29 cellular contexts compared by ENCODE assay signal in genomic region chr13:92613921-92614320, GRCh38.
DNase-seq lines count a peak whose midpoint lies in the region; ATAC-seq, FAIRE-seq and TF ChIP-seq lines count a peak whose summit lies in the region.
"Had no signal": no experiment of that assay in that cellular context is flagged by ENCODE, and none has a peak within 500 bp of the region (broad histone marks: within the 10 kb centered on the region; RNA-seq: fewer than 3 reads in every experiment).

No MANE protein-coding gene starts in this region.

- no peak overlapping the region for H3K14ac ChIP-seq in neuronal stem cell (ENCODE audit: low read length)

- no peak overlapping the region for H2BK5ac ChIP-seq in neuronal stem cell (ENCODE audit: low read length)

- POLR2A ChIA-PET in K562 (lab: Yijun Ruan, JAX) = no interaction called here

- H3K4me2 ChIP-seq in K562 (ENCODE audit: insufficient read depth, low read length) = no peak overlapping the region
- H3K4me2 ChIP-seq in neuronal stem cell (ENCODE audit: insufficient read depth, low read length, poor library complexity, severe bottlenecking) = no peak overlapping the region
- H3K4me2 ChIP-seq: A549; BLaER1; BLaER1 treated with 17β-estradiol and CSF1 and Interleukin-3, amounts not matched to agents 10 nM and 100 nM had no signal

- intact Hi-C loops in K562 (cut with micrococcal nuclease) = no loop called here

- H3K9me1 ChIP-seq in K562 (ENCODE audit: control insufficient read depth, insufficient read depth, low read length) = no peaks in the 10 kb centered on the region

- no TSS peak for BruUV-seq in K562 (replicated peaks; lab: Mats Ljungman, UMichigan)

- no peak for TF ChIP-seq RAD21 in K562 (CRISPR knock-in tag; conservative IDR thresholded peaks at IDR 0.05 in 1 of 2, IDR thresholded peaks at IDR 0.05 in 1 of 2)

- TF ChIP-seq CTCF in K562 (IDR thresholded peaks at IDR 0.05 in 2 of 3, conservative IDR thresholded peaks at IDR 0.05 in 1 of 3; ENCODE audit: insufficient read depth in 2 of 3, low read depth in 1 of 3, low read length in 3 of 3) = no peak

- H3K79me2 ChIP-seq in K562 (ENCODE audit: control insufficient read depth, insufficient read depth, low read length) = no peaks in the 10 kb centered on the region

- FAIRE-seq in K562 (lab: Jason Lieb, UNC) = no peak
- FAIRE-seq: A549 had no signal

- no peak overlapping the region for H2BK12ac ChIP-seq in neuronal stem cell (ENCODE audit: low read length)

- no peak overlapping the region for H3K27ac ChIP-seq in K562 (ENCODE audit: extremely low read depth, low read depth, low read length)
- no peak overlapping the region for H3K27ac ChIP-seq in neuronal stem cell (replicated peaks; ENCODE audit: low read length)
- H3K27ac ChIP-seq: 22Rv1; A549; BLaER1; BLaER1 treated with 17β-estradiol and CSF1 and Interleukin-3, amounts not matched to agents 10 nM and 100 nM; C4-2B had no signal

- H3K36me3 ChIP-seq in K562 (ENCODE audit: control insufficient read depth, insufficient read depth, low read length) = no peaks in the 10 kb centered on the region
- no peaks in the 10 kb centered on the region for H3K36me3 ChIP-seq in neuronal stem cell (replicated peaks in 1 of 2; ENCODE audit: control insufficient read depth in 2 of 2, insufficient read depth in 2 of 2, low read length in 2 of 2)
- H3K36me3 ChIP-seq: BE2C; BLaER1; BLaER1 treated with 17β-estradiol and CSF1 and Interleukin-3, amounts not matched to agents 10 nM and 100 nM had no signal

- no peak for TF ChIP-seq EP300 in K562 (IDR thresholded peaks at IDR 0.05; ENCODE audit: low read length)

- no peak overlapping the region for H4K91ac ChIP-seq in neuronal stem cell (ENCODE audit: low read depth, low read length, poor library complexity)

- no peak overlapping the region for H3K4ac ChIP-seq in neuronal stem cell (ENCODE audit: low read length)

- no peaks in the 10 kb centered on the region; the same call in 1 of the 2 replicates for H3K9me3 ChIP-seq in K562 (replicated peaks; ENCODE audit: control insufficient read depth, insufficient read depth, low read depth, low read length)
- H3K9me3 ChIP-seq in neuronal stem cell (replicated peaks in 1 of 2; ENCODE audit: control insufficient read depth in 2 of 2, insufficient read depth in 1 of 2, low read depth in 1 of 2, low read length in 2 of 2) = no peaks in the 10 kb centered on the region
- H3K9me3 ChIP-seq: A549; BE2C; BLaER1; BLaER1 treated with 17β-estradiol and CSF1 and Interleukin-3, amounts not matched to agents 10 nM and 100 nM; Caco-2 had no signal

- H3K4me1 ChIP-seq in K562 (replicated peaks in 1 of 2; ENCODE audit: control insufficient read depth in 2 of 2, insufficient read depth in 2 of 2, low read length in 2 of 2) (no peaks in the 10 kb centered on the region), neuronal stem cell (ENCODE audit: control insufficient read depth in 2 of 2, insufficient read depth in 1 of 2, low read depth in 1 of 2, low read length in 2 of 2) (no peaks in the 10 kb centered on the region)
- H3K4me1 ChIP-seq: A549; BE2C; BLaER1; BLaER1 treated with 17β-estradiol and CSF1 and Interleukin-3, amounts not matched to agents 10 nM and 100 nM; Caco-2 had no signal

- DNase-seq in K562 (ENCODE audit: extremely low read depth in 1 of 4, low spot score in 3 of 4) (no peak), neuronal stem cell (ENCODE audit: low spot score) (no peak)
- no peak for DNase-seq in effector CD8-positive, alpha-beta T cell (lab: John Stamatoyannopoulos, UW)
- DNase-seq: 8988T; ACHN; AML-193; BE2C; C1 segment of cervical spinal cord; Caco-2; Calu3; CD4-positive, alpha-beta memory T cell; CD4-positive, alpha-beta T cell; CD4-positive, CD25-positive, alpha-beta regulatory T cell; CD8-positive, alpha-beta memory T cell; CD8-positive, alpha-beta T cell; COR-L47; DMS 273 treated with DMSO at 0.1 percent for 48 hours; DMS153; DMS53; DMS79; DMS79 treated with DMSO at 0.1 percent for 48 hours; DND-41; EL had no signal

- CTCF ChIA-PET in K562 (lab: Yijun Ruan, JAX; ENCODE audit: low intra/inter-chr PET ratio) = interaction anchor here (0.6 kb wide), 1 partner anchor 977 kb away, joined by 3 read pairs; no protein-coding TSS in a partner anchor

- no peak overlapping the region for H4K8ac ChIP-seq in neuronal stem cell (ENCODE audit: low read depth, low read length)

- H2AFZ ChIP-seq in K562 (ENCODE audit: low read depth, low read length) (no peak overlapping the region), neuronal stem cell (ENCODE audit: low read length) (peak overlapping the region; percentile 51)

- H3K18ac ChIP-seq in neuronal stem cell (ENCODE audit: low read length) = no peak overlapping the region

- no peak overlapping the region for H2BK15ac ChIP-seq in neuronal stem cell (ENCODE audit: low read length)

- in situ Hi-C loops in K562 (cut with MboI) = no loop called here

- H3K23ac ChIP-seq in neuronal stem cell (ENCODE audit: low read depth, low read length, poor library complexity) = no peak overlapping the region

- no peaks in the 10 kb centered on the region for H4K20me1 ChIP-seq in K562 (replicated peaks; ENCODE audit: control insufficient read depth, insufficient read depth, low read length)
- H4K20me1 ChIP-seq: BLaER1; BLaER1 treated with 17β-estradiol and CSF1 and Interleukin-3, amounts not matched to agents 10 nM and 100 nM had no signal

- H3K4me3 ChIP-seq in K562 (no peak overlapping the region), neuronal stem cell (ENCODE audit: low read length in 2 of 2) (no peak overlapping the region)
- H3K4me3 ChIP-seq: A549; BLaER1; BLaER1 treated with 17β-estradiol and CSF1 and Interleukin-3, amounts not matched to agents 10 nM and 100 nM had no signal

- ATAC-seq in K562 = no peak
- ATAC-seq in GM21529 (IDR thresholded peaks at IDR 0.05; ENCODE audit: unreplicated experiment) = no peak
- ATAC-seq: A549; CD8-positive, alpha-beta T cell had no signal

- H3K9ac ChIP-seq in K562 (ENCODE audit: insufficient read depth in 1 of 2, low read depth in 2 of 2, low read length in 2 of 2) = no peak overlapping the region
- no peak overlapping the region for H3K9ac ChIP-seq in neuronal stem cell (ENCODE audit: low read depth, low read length, poor library complexity)
- H3K9ac ChIP-seq: BLaER1; BLaER1 treated with 17β-estradiol and CSF1 and Interleukin-3, amounts not matched to agents 10 nM and 100 nM had no signal

- no peak for TF ChIP-seq POLR2A in K562 (conservative IDR thresholded peaks at IDR 0.05)

- H3K27me3 ChIP-seq in K562 (ENCODE audit: control insufficient read depth in 2 of 2, insufficient read depth in 2 of 2, low read length in 2 of 2) (no peaks in the 10 kb centered on the region), neuronal stem cell (ENCODE audit: control insufficient read depth in 3 of 3, insufficient read depth in 3 of 3, low read depth in 1 of 3, low read length in 3 of 3) (no peaks in the 10 kb centered on the region)
- H3K27me3 ChIP-seq: BE2C; BLaER1; BLaER1 treated with 17β-estradiol and CSF1 and Interleukin-3, amounts not matched to agents 10 nM and 100 nM had no signal

- no peak overlapping the region for H2BK120ac ChIP-seq in neuronal stem cell (ENCODE audit: low read depth, low read length)

- no peaks in the 10 kb centered on the region for H3K79me1 ChIP-seq in neuronal stem cell (ENCODE audit: low read depth, low read length)

- H2AK5ac ChIP-seq in neuronal stem cell (ENCODE audit: low read depth, low read length) = no peak overlapping the region

TF ChIP-seq in K562, 482 proteins besides CTCF, POLR2A, EP300 and RAD21 (continues in another document):
- TF ChIP-seq SREBF1 (IDR thresholded peaks at IDR 0.05; ENCODE audit: borderline replicate concordance, low read depth, low read length) (no peak), ZNF174 (CRISPR knock-in tag; IDR thresholded peaks at IDR 0.05) (peak; percentile 30; the same call in 1 of the 2 replicates), RNF2 (IDR thresholded peaks at IDR 0.05) (no peak), TAF15 (IDR thresholded peaks at IDR 0.05; ENCODE audit: low read depth, low read length) (no peak), NCOA1 (IDR thresholded peaks at IDR 0.05; ENCODE audit: low read depth) (no peak), ZNF274 (IDR thresholded peaks at IDR 0.05; ENCODE audit: borderline replicate concordance, low read depth, low read length) (peak; percentile 33; the same call in 1 of the 2 replicates), ZNF717 (CRISPR knock-in tag; IDR thresholded peaks at IDR 0.05) (no peak), EGR1 (conservative IDR thresholded peaks at IDR 0.05) (no peak), TFAM (CRISPR knock-in tag; conservative IDR thresholded peaks at IDR 0.05) (0 out of 2 replicates have a peak, but pooled peaks have one; percentile 59), HDAC1 (IDR thresholded peaks at IDR 0.05) (no peak), SP1 (CRISPR knock-in tag; IDR thresholded peaks at IDR 0.05) (no peak), ZNF445 (CRISPR knock-in tag; IDR thresholded peaks at IDR 0.05; ENCODE audit: low read depth) (0 out of 2 replicates have a peak, but pooled peaks have one; percentile 32), TBL1XR1 (IDR thresholded peaks at IDR 0.05; ENCODE audit: low read length in 2 of 2) (no peak)
- TF ChIP-seq, protein P1, sequence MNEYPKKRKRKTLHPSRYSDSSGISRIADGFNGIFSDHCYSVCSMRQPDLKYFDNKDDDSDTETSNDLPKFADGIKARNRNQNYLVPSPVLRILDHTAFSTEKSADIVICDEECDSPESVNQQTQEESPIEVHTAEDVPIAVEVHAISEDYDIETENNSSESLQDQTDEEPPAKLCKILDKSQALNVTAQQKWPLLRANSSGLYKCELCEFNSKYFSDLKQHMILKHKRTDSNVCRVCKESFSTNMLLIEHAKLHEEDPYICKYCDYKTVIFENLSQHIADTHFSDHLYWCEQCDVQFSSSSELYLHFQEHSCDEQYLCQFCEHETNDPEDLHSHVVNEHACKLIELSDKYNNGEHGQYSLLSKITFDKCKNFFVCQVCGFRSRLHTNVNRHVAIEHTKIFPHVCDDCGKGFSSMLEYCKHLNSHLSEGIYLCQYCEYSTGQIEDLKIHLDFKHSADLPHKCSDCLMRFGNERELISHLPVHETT (CRISPR knock-in tag; conservative IDR thresholded peaks at IDR 0.05 in 1 of 2, IDR thresholded peaks at IDR 0.05 in 1 of 2) = no peak
- TF ChIP-seq, protein P2, sequence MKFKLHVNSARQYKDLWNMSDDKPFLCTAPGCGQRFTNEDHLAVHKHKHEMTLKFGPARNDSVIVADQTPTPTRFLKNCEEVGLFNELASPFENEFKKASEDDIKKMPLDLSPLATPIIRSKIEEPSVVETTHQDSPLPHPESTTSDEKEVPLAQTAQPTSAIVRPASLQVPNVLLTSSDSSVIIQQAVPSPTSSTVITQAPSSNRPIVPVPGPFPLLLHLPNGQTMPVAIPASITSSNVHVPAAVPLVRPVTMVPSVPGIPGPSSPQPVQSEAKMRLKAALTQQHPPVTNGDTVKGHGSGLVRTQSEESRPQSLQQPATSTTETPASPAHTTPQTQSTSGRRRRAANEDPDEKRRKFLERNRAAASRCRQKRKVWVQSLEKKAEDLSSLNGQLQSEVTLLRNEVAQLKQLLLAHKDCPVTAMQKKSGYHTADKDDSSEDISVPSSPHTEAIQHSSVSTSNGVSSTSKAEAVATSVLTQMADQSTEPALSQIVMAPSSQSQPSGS (CRISPR knock-in tag; IDR thresholded peaks at IDR 0.05) = no peak
